ENCODE assay signal across 5 cellular contexts in the genomic region with DNA sequence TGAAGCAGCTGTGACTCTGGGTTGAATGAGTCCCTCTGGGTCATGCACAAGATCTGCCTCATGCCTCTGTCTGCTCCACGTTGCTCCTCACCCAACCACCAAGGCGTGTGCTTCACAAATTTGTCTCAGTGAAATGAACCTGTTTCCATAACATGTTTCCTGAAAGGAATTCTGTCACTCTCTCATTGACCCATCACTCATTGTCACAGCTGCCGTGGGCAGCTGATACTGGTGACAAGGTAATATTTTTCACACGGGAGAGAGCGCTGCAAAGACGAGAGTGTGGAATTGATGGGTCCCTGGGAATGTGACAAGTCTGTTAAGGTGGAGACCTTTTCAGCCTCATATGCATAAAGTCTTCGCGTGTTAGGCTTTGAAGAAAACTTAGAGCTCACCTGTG.
"Had no signal": no experiment of that assay in that cellular context is flagged by ENCODE, and none has a peak within 500 bp of the region (broad histone marks: within the 10 kb centered on the region; RNA-seq: fewer than 3 reads in every experiment).

No MANE protein-coding gene starts in this region.

- H3K4me3 ChIP-seq: GM23338, K562 had no signal

- H3K4me2 ChIP-seq: GM23338 had no signal

- DNase-seq: H9, HCEC 1CT, IMR-90 had no signal
